Comparison of ENCODE assay signal across 8 cellular contexts in genomic region chr20:45771182-45771759, GRCh38. TPM values are rescaled to one million over a fixed set of nuclear protein-coding genes. Genes with fewer than 3 reads are reported as not detected.
A peak's percentile ranks its signal among the peaks of the same experiment; 100 is the strongest.
DNase-seq lines count a peak whose midpoint lies in the region; ATAC-seq and TF ChIP-seq lines count a peak whose summit lies in the region.

No MANE protein-coding gene starts in this region.

- 47% methylated on average over 5 of the region's 5 CpGs for WGBS in HUES64

- H3K36me3 ChIP-seq in HUES64 (ENCODE audit: insufficient read depth, low read length) (no peaks in the 10 kb centered on the region), OCI-LY1 (ENCODE audit: insufficient read depth, low read length) (no peaks in the 10 kb centered on the region)

- H3K27me3 ChIP-seq in HUES64 (ENCODE audit: insufficient read depth, low read length), result no peaks in the 10 kb centered on the region
- no peaks in the 10 kb centered on the region for H3K27me3 ChIP-seq in OCI-LY1 (ENCODE audit: insufficient read depth, low read length)

- no peaks in the 10 kb centered on the region for H3K9me2 ChIP-seq in OCI-LY1 (ENCODE audit: low read depth, low read length)

- peaks cover 20% of the 10 kb centered on the region for H3K4me1 ChIP-seq in HUES64 (ENCODE audit: insufficient read depth, low read length)
- no peaks in the 10 kb centered on the region for H3K4me1 ChIP-seq in OCI-LY1 (ENCODE audit: insufficient read depth, low read length, severe bottlenecking)

- H3K27ac ChIP-seq in HUES64 (ENCODE audit: low read depth, low read length), result no peak overlapping the region
- no peak overlapping the region for H3K27ac ChIP-seq in OCI-LY1 (ENCODE audit: low read depth, low read length, poor library complexity, severe bottlenecking)

- no peak for ATAC-seq in GM18502 (IDR thresholded peaks at IDR 0.05; ENCODE audit: poor library complexity, unreplicated experiment)

- H3K9me3 ChIP-seq in HUES64 (ENCODE audit: insufficient read depth, low read depth, low read length), result no peaks in the 10 kb centered on the region
- H3K9me3 ChIP-seq in OCI-LY1 (ENCODE audit: low read length), result no peaks in the 10 kb centered on the region

- no peaks in the 10 kb centered on the region for H3K79me2 ChIP-seq in OCI-LY1 (ENCODE audit: insufficient read depth, low read length)

- TF ChIP-seq POLR2A in erythroblast (IDR thresholded peaks at IDR 0.05; ENCODE audit: low read length), result no peak

- DNase-seq in Caki2 (ENCODE audit: low read depth) (peak; percentile 81), erythroblast (lab: John Stamatoyannopoulos, UW) (peak; percentile 79 to 89), myocyte (ENCODE audit: low read depth) (peak; percentile 90)
- DNase-seq in activated CD8-positive, alpha-beta memory T cell treated with anti-CD3 and anti-CD28 coated beads, Interleukin-2, amount 50 U/mL, for 24 hours (ENCODE audit: extremely low read depth), result peak; percentile 57
- DNase-seq in stimulated activated CD8-positive, alpha-beta memory T cell treated with anti-CD3 and anti-CD28 coated beads, Interleukin-4, amount 100 ng/mL, for 4 hours (ENCODE audit: low read depth in 2 of 2, low spot score in 1 of 2), result peak; percentile 46 to 58

- no peaks in the 10 kb centered on the region for H3F3A ChIP-seq in OCI-LY1 (ENCODE audit: insufficient read depth, low read length)

- H4K20me1 ChIP-seq in OCI-LY1 (ENCODE audit: insufficient read depth, low read length), result no peaks in the 10 kb centered on the region

- no peak overlapping the region for H3K4me2 ChIP-seq in OCI-LY1 (ENCODE audit: low read length)

- peak overlapping the region; percentile 65; the same call in 1 of the 2 replicates for H2AFZ ChIP-seq in OCI-LY1 (ENCODE audit: low read length)

- TF ChIP-seq CTCF in OCI-LY1 (IDR thresholded peaks at IDR 0.05; ENCODE audit: low read length), result peak; percentile 94

- H3K9ac ChIP-seq in HUES64 (ENCODE audit: low read depth, low read length) (peak overlapping the region; percentile 25; the same call in 1 of the 2 replicates), OCI-LY1 (ENCODE audit: low read length) (no peak overlapping the region)

- no peak overlapping the region for H3K4me3 ChIP-seq in HUES64 (ENCODE audit: low read length)
- no peak overlapping the region for H3K4me3 ChIP-seq in OCI-LY1 (ENCODE audit: low read depth, low read length, poor library complexity, severe bottlenecking)

- in situ Hi-C loops in Caki2 (cut with HindIII; ENCODE audit: low pct_unique_long_range_greater_than_20kb, low sequenced_read_pairs), result no loop called here

RNA-seq across cellular contexts. Expression of gene WFDC3, which starts 20.4 kb away (rescaled TPM):
- not detected in 2 replicates for total RNA-seq in Caki2 (2014; rRNA removed; shearing (Covaris generic); ENCODE audit: low replicate concordance)
- polyA plus RNA-seq in HUES64 (2013, experiment 1 of 2), result not detected
- not detected for polyA plus RNA-seq in HUES64 (2013, experiment 2 of 2)
- 0.24 and 1.8 TPM in 2 replicates for total RNA-seq in myocyte
- 4.5 TPM for polyA plus RNA-seq in myocyte (2012)

RNA-seq across cellular contexts. Expression of gene DNTTIP1, which starts 20.5 kb away (rescaled TPM):
- total RNA-seq in Caki2 (2014; rRNA removed; shearing (Covaris generic); ENCODE audit: low replicate concordance), result 74.3 and 111 TPM in 2 replicates
- 38.8 TPM for polyA plus RNA-seq in HUES64 (2013, experiment 1 of 2)
- 39.9 TPM for polyA plus RNA-seq in HUES64 (2013, experiment 2 of 2)
- total RNA-seq in myocyte, result 27.1 and 31.6 TPM in 2 replicates
- 47.2 TPM for polyA plus RNA-seq in myocyte (2012)

RNA-seq across cellular contexts. Expression of gene UBE2C, which starts 41.2 kb away (rescaled TPM):
- 112 and 164 TPM in 2 replicates for total RNA-seq in Caki2 (2014; rRNA removed; shearing (Covaris generic); ENCODE audit: low replicate concordance)
- polyA plus RNA-seq in HUES64 (2013, experiment 1 of 2), result 229 TPM
- polyA plus RNA-seq in HUES64 (2013, experiment 2 of 2), result 266 TPM
- total RNA-seq in myocyte, result 1.8 and 2.4 TPM in 2 replicates
- 0.67 TPM for polyA plus RNA-seq in myocyte (2012)

RNA-seq across cellular contexts. Expression of gene SPINT4, which starts 49.1 kb away (rescaled TPM):
- not detected in 2 replicates for total RNA-seq in Caki2 (2014; rRNA removed; shearing (Covaris generic); ENCODE audit: low replicate concordance)
- polyA plus RNA-seq in HUES64 (2013, experiment 1 of 2), result not detected
- not detected for polyA plus RNA-seq in HUES64 (2013, experiment 2 of 2)
- total RNA-seq in myocyte, result not detected in 2 replicates
- not detected for polyA plus RNA-seq in myocyte (2012)

RNA-seq across cellular contexts. Expression of gene TNNC2, which starts 55.8 kb away (rescaled TPM):
- total RNA-seq in Caki2 (2014; rRNA removed; shearing (Covaris generic); ENCODE audit: low replicate concordance), result not detected in 2 replicates
- 1.4 TPM for polyA plus RNA-seq in HUES64 (2013, experiment 1 of 2)
- 1.5 TPM for polyA plus RNA-seq in HUES64 (2013, experiment 2 of 2)
- total RNA-seq in myocyte, result 678 and 849 TPM in 2 replicates
- polyA plus RNA-seq in myocyte (2012), result 383 TPM

Comparison
In these comparisons a context has a peak if more than half of its experiments do, and no peak if none do; other contexts are left out.
1. RNA of gene UBE2C, which starts 41.2 kb away (total RNA-seq): 112 to 164 TPM in Caki2; 1.8 to 2.4 TPM in myocyte; every median in the first group is over 10 times any median in the second.
2. Peak in every context shown above with its lines, with median percentiles within 50 percentile points of each other: DNase-seq.